Comparison of ENCODE assay signal across 16 cellular contexts in the genomic region with DNA sequence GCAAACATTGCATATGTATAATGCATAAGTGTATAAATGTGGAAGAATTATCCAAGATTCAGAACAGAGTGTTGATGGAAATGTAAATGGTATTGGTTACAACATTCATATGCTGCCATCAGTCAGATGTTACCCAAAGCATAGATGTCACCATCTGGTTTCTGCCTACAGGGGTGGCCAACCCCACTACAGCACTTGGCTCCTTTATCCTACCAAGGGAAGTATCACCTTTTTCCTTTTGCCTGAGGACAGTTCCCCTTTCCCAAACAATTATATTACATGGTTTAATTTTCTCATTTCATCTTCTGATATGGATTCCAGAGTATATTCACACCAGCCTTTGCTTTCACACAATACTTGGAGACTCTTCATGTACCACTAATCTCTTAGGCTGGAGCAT. TPM values are rescaled to one million over a fixed set of nuclear protein-coding genes. Genes with fewer than 3 reads are reported as not detected.
DNase-seq lines count a peak whose midpoint lies in the region; ATAC-seq and TF ChIP-seq lines count a peak whose summit lies in the region.
"Had no signal": no experiment of that assay in that cellular context is flagged by ENCODE, and none has a peak within 500 bp of the region (broad histone marks: within the 10 kb centered on the region; RNA-seq: fewer than 3 reads in every experiment).

No MANE protein-coding gene starts in this region.

- peaks cover 70 to 71% of the 10 kb centered on the region in 2 donors for H3K4me1 ChIP-seq in gastrocnemius medialis
- H3K4me1 ChIP-seq: Caco-2 had no signal

- H3K4me3 Mint-ChIP-seq in stimulated activated effector memory CD8-positive, alpha-beta T cell treated with anti-CD3 and anti-CD28 coated beads, Interleukin-12 subunit alpha, Interleukin-12 subunit beta, amount 100 ng/mL, for 72 hours, result no peak overlapping the region
- H3K4me3 Mint-ChIP-seq: CD4-positive, CD25-positive, alpha-beta regulatory T cell; CD8-positive, alpha-beta T cell had no signal

- ATAC-seq in gastrocnemius medialis, result no peak
- no peak for ATAC-seq in stimulated activated effector memory CD8-positive, alpha-beta T cell treated with anti-CD3 and anti-CD28 coated beads, Interleukin-12 subunit alpha, Interleukin-12 subunit beta, amount 100 ng/mL, for 72 hours
- ATAC-seq: CD8-positive, alpha-beta T cell; GM12878 had no signal

- H3K36me3 Mint-ChIP-seq in stimulated activated effector memory CD8-positive, alpha-beta T cell treated with anti-CD3 and anti-CD28 coated beads, Interleukin-12 subunit alpha, Interleukin-12 subunit beta, amount 100 ng/mL, for 72 hours, result no peaks in the 10 kb centered on the region
- H3K36me3 Mint-ChIP-seq: CD4-positive, CD25-positive, alpha-beta regulatory T cell; CD8-positive, alpha-beta T cell had no signal

- no peak for TF ChIP-seq CTCF in gastrocnemius medialis (IDR thresholded peaks at IDR 0.05 in 4 of 5, conservative IDR thresholded peaks at IDR 0.05 in 1 of 5)

- H3K27ac Mint-ChIP-seq in stimulated activated effector memory CD8-positive, alpha-beta T cell treated with anti-CD3 and anti-CD28 coated beads, Interleukin-12 subunit alpha, Interleukin-12 subunit beta, amount 100 ng/mL, for 72 hours, result no peak overlapping the region
- H3K27ac Mint-ChIP-seq: CD4-positive, CD25-positive, alpha-beta regulatory T cell; CD8-positive, alpha-beta T cell had no signal

- H3K4me3 ChIP-seq in gastrocnemius medialis, result no peak overlapping the region
- H3K4me3 ChIP-seq: GM12878, GM23248 had no signal

- no peaks in the 10 kb centered on the region for H3K9me3 ChIP-seq in gastrocnemius medialis
- H3K9me3 ChIP-seq: Caco-2 had no signal

- H3K27ac ChIP-seq in gastrocnemius medialis, result peak overlapping the region; percentile 89 to 93 (median 91)
- H3K27ac ChIP-seq: C4-2B, GM23248 had no signal

- H3K36me3 ChIP-seq in gastrocnemius medialis, result no peaks in the 10 kb centered on the region

- no peak for TF ChIP-seq POLR2A in gastrocnemius medialis (IDR thresholded peaks at IDR 0.05)

- H3K27me3 ChIP-seq in gastrocnemius medialis, result no peaks in the 10 kb centered on the region

- in situ Hi-C loops in gastrocnemius medialis (cut with MboI; ENCODE audit: low sequenced_read_pairs in 4 of 4), result loop anchor here in 1 of 4 donors (10.0 kb wide), 1 partner anchor 157 kb away; no protein-coding TSS in a partner anchor
- in situ Hi-C loops in G401 (cut with HindIII; ENCODE audit: low sequenced_read_pairs), result no loop called here

- intact Hi-C loops in gastrocnemius medialis (cut with DNase I; ENCODE audit: low total_unique reads), result loop anchor here (10.0 kb wide), 1 partner anchor 627 kb away; no protein-coding TSS in a partner anchor

- no peaks in the 10 kb centered on the region for H3K9me3 Mint-ChIP-seq in stimulated activated effector memory CD8-positive, alpha-beta T cell treated with anti-CD3 and anti-CD28 coated beads, Interleukin-12 subunit alpha, Interleukin-12 subunit beta, amount 100 ng/mL, for 72 hours
- H3K9me3 Mint-ChIP-seq: CD8-positive, alpha-beta T cell had no signal

- H3K4me1 Mint-ChIP-seq in stimulated activated effector memory CD8-positive, alpha-beta T cell treated with anti-CD3 and anti-CD28 coated beads, Interleukin-12 subunit alpha, Interleukin-12 subunit beta, amount 100 ng/mL, for 72 hours, result no peaks in the 10 kb centered on the region
- H3K4me1 Mint-ChIP-seq: CD4-positive, CD25-positive, alpha-beta regulatory T cell had no signal

- peak; percentile 18 for DNase-seq in NCI-H2171 (lab: John Stamatoyannopoulos, UW)
- peak; percentile 18 for DNase-seq in NCI-H69 (lab: John Stamatoyannopoulos, UW)
- DNase-seq in gastrocnemius medialis, result no peak
- no peak for DNase-seq in stimulated activated effector memory CD8-positive, alpha-beta T cell treated with anti-CD3 and anti-CD28 coated beads, Interleukin-12 subunit alpha, Interleukin-12 subunit beta, amount 100 ng/mL, for 72 hours (ENCODE audit: low spot score in 2 of 2)
- DNase-seq in G401 (ENCODE audit: low spot score), result no peak
- DNase-seq in DMS53 (lab: John Stamatoyannopoulos, UW), result no peak
- DNase-seq: Caco-2; CD4-positive, CD25-positive, alpha-beta regulatory T cell; CD8-positive, alpha-beta T cell; DND-41; GDM1; GM23248; H7; HCEC 1CT had no signal

RNA-seq across cellular contexts. Expression of a gene that starts 11.8 kb away (rescaled TPM):
- 100 to 1,000 TPM; 105 to 218 (median 179) TPM for total RNA-seq in gastrocnemius medialis
- total RNA-seq in G401 (2014; rRNA removed; shearing (Covaris generic)), result 36.4 and 37.8 TPM in 2 replicates
- total RNA-seq: CD4-positive, CD25-positive, alpha-beta regulatory T cell; CD8-positive, alpha-beta T cell; GM12878 had no signal

Comparison
In these comparisons a context has a peak if more than half of its experiments do, and no peak if none do; other contexts are left out.
1. DNase-seq: peak in NCI-H2171 (single experiment) and NCI-H69 (single experiment); none in gastrocnemius medialis (0 of 2), stimulated activated effector memory CD8-positive, alpha-beta T cell treated with anti-CD3 and anti-CD28 coated beads, Interleukin-12 subunit alpha, Interleukin-12 subunit beta, amount 100 ng/mL, for 72 hours (0 of 2), G401 (single experiment) and DMS53 (single experiment).